In genomic region chr14:22845103-22845394, GRCh38 we compare ENCODE assay signal across 18 cellular contexts. TPM values are rescaled to one million over a fixed set of nuclear protein-coding genes. Genes with fewer than 3 reads are reported as not detected.
"Had no signal": no experiment of that assay in that cellular context is flagged by ENCODE, and none has a peak within 500 bp of the region (broad histone marks: within the 10 kb centered on the region; RNA-seq: fewer than 3 reads in every experiment).

No MANE protein-coding gene starts in this region.

- ATAC-seq: activated CD8-positive, alpha-beta T cell treated with anti-CD3 and anti-CD28 coated beads for 36 hours; left lobe of liver; mucosa of descending colon; naive thymus-derived CD4-positive, alpha-beta T cell; WTC11 had no signal

- H3K4me3 Mint-ChIP-seq: activated CD8-positive, alpha-beta T cell treated with anti-CD3 and anti-CD28 coated beads for 36 hours; activated naive CD8-positive, alpha-beta T cell; naive thymus-derived CD4-positive, alpha-beta T cell; WTC11 had no signal

- DNase-seq: activated CD4-positive, alpha-beta T cell treated with anti-CD3 and anti-CD28 coated beads for 48 hours; activated CD8-positive, alpha-beta memory T cell treated with anti-CD3 and anti-CD28 coated beads, Interleukin-2, amount 50 U/mL, for 4 hours; activated CD8-positive, alpha-beta T cell treated with anti-CD3 and anti-CD28 coated beads for 36 hours; activated gamma-delta T cell; activated T-cell treated with anti-CD3 and anti-CD28 coated beads, Interleukin-2, amount 50 U/mL, for 48 hours; amygdala; cerebellar nuclear complex; mammary epithelial cell; mucosa of descending colon; naive thymus-derived CD4-positive, alpha-beta T cell had no signal

- H3K27ac Mint-ChIP-seq: activated CD8-positive, alpha-beta T cell treated with anti-CD3 and anti-CD28 coated beads for 36 hours; activated naive CD8-positive, alpha-beta T cell; WTC11 had no signal

- H3K9me3 ChIP-seq: mucosa of descending colon, neutrophil, right atrium auricular region, thoracic aorta had no signal

- H3K27me3 ChIP-seq: right atrium auricular region had no signal

- H3K4me3 ChIP-seq: mucosa of descending colon, right atrium auricular region, thoracic aorta had no signal

- H3K36me3 Mint-ChIP-seq: activated naive CD8-positive, alpha-beta T cell; naive thymus-derived CD4-positive, alpha-beta T cell had no signal

- H3K36me3 ChIP-seq: neutrophil had no signal

- H3K27ac ChIP-seq: neutrophil, right atrium auricular region had no signal

- H3K9me3 Mint-ChIP-seq: activated CD8-positive, alpha-beta T cell treated with anti-CD3 and anti-CD28 coated beads for 36 hours; naive thymus-derived CD4-positive, alpha-beta T cell; WTC11 had no signal

RNA-seq across cellular contexts. Expression of gene SLC7A7, which starts 29.8 kb away (rescaled TPM):
- total RNA-seq: T-helper 2 cell treated with Interferon-gamma antibody and Interleukin-4, amounts not matched to agents 100 ng/mL and 5 ng/mL, for 36 hours had no signal

RNA-seq across cellular contexts. Expression of gene REM2, which starts 38.0 kb away (rescaled TPM):
- total RNA-seq: dermis microvascular lymphatic vessel endothelial cell, right atrium auricular region had no signal
